4 cellular contexts compared by ENCODE assay signal in genomic region chr1:179417760-179418159, GRCh38. TPM values are rescaled to one million over a fixed set of nuclear protein-coding genes. Genes with fewer than 3 reads are reported as not detected.
"Had no signal": no experiment of that assay in that cellular context is flagged by ENCODE, and none has a peak within 500 bp of the region (broad histone marks: within the 10 kb centered on the region; RNA-seq: fewer than 3 reads in every experiment).

No MANE protein-coding gene starts in this region.

RNA-seq across cellular contexts. Expression of gene AXDND1, which starts 52.0 kb away (rescaled TPM):
- total RNA-seq: GM23248, GM23338, H4 had no signal
- polyA plus RNA-seq: GM23248, GM23338, H1 had no signal
